8 cellular contexts compared by ENCODE assay signal in the genomic region with DNA sequence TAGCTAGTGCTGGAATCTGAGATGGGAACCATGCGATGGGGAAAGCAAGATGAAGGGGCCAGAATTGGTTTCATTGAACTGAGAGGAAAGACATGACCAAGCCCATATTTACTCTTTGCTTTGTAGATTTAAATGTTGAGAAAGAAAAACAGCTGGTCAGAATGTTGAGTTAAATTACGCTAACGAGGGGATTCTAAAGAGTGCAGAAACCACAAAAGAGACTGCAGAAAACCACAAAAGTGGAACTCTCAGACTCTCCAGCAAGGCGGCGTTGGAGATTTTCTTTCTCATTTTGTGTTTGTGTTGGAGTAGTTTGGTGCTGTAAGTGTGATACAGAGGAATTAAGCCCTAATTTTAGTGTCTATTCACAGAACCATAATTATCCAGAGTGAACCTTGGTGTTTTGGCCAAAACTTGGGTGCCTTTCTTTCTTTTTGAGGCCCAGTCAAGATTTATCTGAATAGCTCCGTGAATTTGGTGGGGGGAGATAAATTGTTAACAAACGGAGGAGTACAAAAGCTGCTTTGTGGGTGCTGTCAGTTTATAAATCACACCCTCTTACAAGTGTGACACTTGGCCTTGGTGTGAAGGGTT. TPM values are rescaled to one million over a fixed set of nuclear protein-coding genes. Genes with fewer than 3 reads are reported as not detected.
DNase-seq lines count a peak whose midpoint lies in the region; ATAC-seq and TF ChIP-seq lines count a peak whose summit lies in the region.

No MANE protein-coding gene starts in this region.

- H3K79me2 ChIP-seq in fibroblast of lung (ENCODE audit: control insufficient read depth, insufficient read depth, low read length), result peaks cover 5% of the 10 kb centered on the region

- H4K20me1 ChIP-seq in fibroblast of lung (ENCODE audit: control insufficient read depth, extremely low read depth, insufficient read depth, low read length), result no peaks in the 10 kb centered on the region

- no peak overlapping the region for H2AFZ ChIP-seq in fibroblast of lung (ENCODE audit: low read length)

- H3K27me3 Mint-ChIP-seq in stimulated activated naive B cell treated with anti-CD40 and anti-IgM and Interleukin-4, amounts not matched to agents 10 μg/mL and 1 μg/mL and 100 μg/mL, for 72 hours, result no peaks in the 10 kb centered on the region

- H3K9me3 ChIP-seq in SJCRH30 (replicated peaks) (no peaks in the 10 kb centered on the region), fibroblast of lung (ENCODE audit: control insufficient read depth, insufficient read depth, low read depth, low read length) (no peaks in the 10 kb centered on the region)

- no peaks in the 10 kb centered on the region for H3K9me3 Mint-ChIP-seq in stimulated activated naive B cell treated with anti-CD40 and anti-IgM and Interleukin-4, amounts not matched to agents 10 μg/mL and 1 μg/mL and 100 μg/mL, for 72 hours

- H3K36me3 ChIP-seq in SJCRH30 (peaks cover 65% of the 10 kb centered on the region), fibroblast of lung (ENCODE audit: control insufficient read depth, insufficient read depth, low read length) (peaks cover 10% of the 10 kb centered on the region)

- ATAC-seq in stimulated activated naive B cell treated with anti-CD40 and anti-IgM and Interleukin-4, amounts not matched to agents 10 μg/mL and 1 μg/mL and 100 μg/mL, for 72 hours (replicated peaks), result peak; percentile 69 to 73
- ATAC-seq in HG03469 (IDR thresholded peaks at IDR 0.05; ENCODE audit: unreplicated experiment) (no peak), HG03521 (IDR thresholded peaks at IDR 0.05; ENCODE audit: unreplicated experiment) (no peak)

- H3K4me1 Mint-ChIP-seq in stimulated activated naive B cell treated with anti-CD40 and anti-IgM and Interleukin-4, amounts not matched to agents 10 μg/mL and 1 μg/mL and 100 μg/mL, for 72 hours, result peaks cover 24 to 27% of the 10 kb centered on the region in 2 donors

- TF ChIP-seq CTCF in fibroblast of lung (conservative IDR thresholded peaks at IDR 0.05 in 1 of 2, IDR thresholded peaks at IDR 0.05 in 1 of 2; ENCODE audit: low read depth in 1 of 2, low read length in 2 of 2), result no peak

- peak overlapping the region; percentile 31 to 37 for H3K4me3 Mint-ChIP-seq in stimulated activated naive B cell treated with anti-CD40 and anti-IgM and Interleukin-4, amounts not matched to agents 10 μg/mL and 1 μg/mL and 100 μg/mL, for 72 hours

- H3K27ac Mint-ChIP-seq in stimulated activated naive B cell treated with anti-CD40 and anti-IgM and Interleukin-4, amounts not matched to agents 10 μg/mL and 1 μg/mL and 100 μg/mL, for 72 hours, result peak overlapping the region; percentile 86

- H3K36me3 Mint-ChIP-seq in stimulated activated naive B cell treated with anti-CD40 and anti-IgM and Interleukin-4, amounts not matched to agents 10 μg/mL and 1 μg/mL and 100 μg/mL, for 72 hours, result peaks cover 34 to 52% of the 10 kb centered on the region in 2 donors

- H3K4me2 ChIP-seq in fibroblast of lung (ENCODE audit: extremely low read depth, insufficient read depth, low read length), result peak overlapping the region; percentile 29

- H3K27me3 ChIP-seq in SJCRH30 (no peaks in the 10 kb centered on the region), fibroblast of lung (ENCODE audit: control insufficient read depth, insufficient read depth, low read length) (no peaks in the 10 kb centered on the region)

- DNase-seq in NCI-H1417 (lab: John Stamatoyannopoulos, UW) (peak in 2 of 3 experiments; percentile 19 to 74), NCI-H1417 treated with DMSO at 0.1 percent for 48 hours (lab: John Stamatoyannopoulos, UW) (no peak), SJCRH30 (peak; percentile 13 to 58), fibroblast of lung (ENCODE audit: low read depth in 2 of 2) (peak; percentile 72 to 78), GM19240 (ENCODE audit: insufficient read length, low spot score) (no peak)
- no peak for DNase-seq in stimulated activated naive B cell treated with anti-CD40 and anti-IgM and Interleukin-4, amounts not matched to agents 10 μg/mL and 1 μg/mL and 100 μg/mL, for 72 hours

- H3K4me3 ChIP-seq in SJCRH30, result no peak overlapping the region
- H3K4me3 ChIP-seq in fibroblast of lung (replicated peaks in 1 of 4; ENCODE audit: control extremely low read depth in 1 of 4, insufficient read depth in 1 of 4, low read depth in 3 of 4, low read length in 4 of 4), result no peak overlapping the region

- H3K4me1 ChIP-seq in SJCRH30 (peaks cover 31% of the 10 kb centered on the region), fibroblast of lung (ENCODE audit: control insufficient read depth, extremely low read depth, insufficient read depth, low read length) (peaks cover 10% of the 10 kb centered on the region)

- H3K9ac ChIP-seq in fibroblast of lung (ENCODE audit: insufficient read depth, low read length), result no peak overlapping the region

- H3K27ac ChIP-seq in SJCRH30 (peak overlapping the region; percentile 35), fibroblast of lung (ENCODE audit: insufficient read depth, low read length) (no peak overlapping the region)

RNA-seq across cellular contexts. Expression of gene SAE1, which starts 26.3 kb away (rescaled TPM):
- total RNA-seq in SJCRH30 (2014; rRNA removed; shearing (Covaris generic)), result 202 and 219 TPM in 2 replicates
- total RNA-seq in fibroblast of lung, result 80.9 and 97.9 TPM in 2 replicates
- 152 and 218 TPM in 2 replicates for polyA plus RNA-seq in fibroblast of lung
- polyA plus RNA-seq in fibroblast of lung (2012), result 123 and 184 TPM in 2 replicates
- polyA minus RNA-seq in fibroblast of lung (ENCODE audit: low replicate concordance), result 69.5 and 81.7 TPM in 2 replicates

RNA-seq across cellular contexts. Expression of gene ZC3H4, which starts 43.4 kb away (rescaled TPM):
- total RNA-seq in SJCRH30 (2014; rRNA removed; shearing (Covaris generic)), result 19.4 and 21.2 TPM in 2 replicates
- total RNA-seq in fibroblast of lung, result 9.0 and 13.5 TPM in 2 replicates
- polyA plus RNA-seq in fibroblast of lung, result 8.4 and 13.1 TPM in 2 replicates
- 25.4 and 27.2 TPM in 2 replicates for polyA plus RNA-seq in fibroblast of lung (2012)
- polyA minus RNA-seq in fibroblast of lung (ENCODE audit: low replicate concordance), result 17.9 and 32.1 TPM in 2 replicates

Comparison
In these comparisons a context has a peak if more than half of its experiments do, and no peak if none do; other contexts are left out.
1. DNase-seq: peak in NCI-H1417 (2 of 3), SJCRH30 (2 of 2) and fibroblast of lung (2 of 2); none in NCI-H1417 treated with DMSO at 0.1 percent for 48 hours (single experiment), stimulated activated naive B cell treated with anti-CD40 and anti-IgM and Interleukin-4, amounts not matched to agents 10 μg/mL and 1 μg/mL and 100 μg/mL, for 72 hours (single experiment) and GM19240 (single experiment).
2. ATAC-seq: peak in stimulated activated naive B cell treated with anti-CD40 and anti-IgM and Interleukin-4, amounts not matched to agents 10 μg/mL and 1 μg/mL and 100 μg/mL, for 72 hours (2 of 2); none in HG03469 (single experiment) and HG03521 (single experiment).